27 cellular contexts compared by ENCODE assay signal in the genomic region with DNA sequence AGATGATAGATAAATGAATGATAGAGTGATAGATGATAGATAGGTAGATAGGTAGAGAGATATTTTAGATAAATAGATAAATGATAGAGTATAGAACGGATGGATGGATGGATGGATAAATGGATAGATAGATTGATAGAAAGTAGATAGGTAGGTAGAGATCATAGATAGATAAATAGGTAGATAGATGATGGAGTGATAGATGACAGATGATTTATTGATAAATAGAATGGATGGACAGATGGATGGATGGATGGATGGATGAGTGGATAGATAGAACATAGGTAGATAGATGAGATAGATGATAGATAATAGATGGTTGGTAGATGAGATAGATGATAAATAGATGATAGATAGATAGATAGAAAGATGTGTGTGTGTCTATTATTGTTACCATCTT. TPM values are rescaled to one million over a fixed set of nuclear protein-coding genes. Genes with fewer than 3 reads are reported as not detected.
"Had no signal": no experiment of that assay in that cellular context is flagged by ENCODE, and none has a peak within 500 bp of the region (broad histone marks: within the 10 kb centered on the region; RNA-seq: fewer than 3 reads in every experiment).

No MANE protein-coding gene starts in this region.

- ATAC-seq: effector memory CD8-positive, alpha-beta T cell; esophagus mucosa; gastrocnemius medialis; heart left ventricle; left cardiac atrium; left lung; left ventricle myocardium superior; lower lobe of right lung; mucosa of descending colon; naive thymus-derived CD8-positive, alpha-beta T cell had no signal

- H3K9me3 Mint-ChIP-seq: dendritic cell treated with granulocyte-macrophage colony-stimulating factor and Interleukin-4, amounts not matched to agents 40 ng/mL and 50 ng/mL, for 4 days; effector memory CD8-positive, alpha-beta T cell had no signal

- H3K4me3 Mint-ChIP-seq: dendritic cell treated with granulocyte-macrophage colony-stimulating factor and Interleukin-4, amounts not matched to agents 40 ng/mL and 50 ng/mL, for 4 days; effector memory CD8-positive, alpha-beta T cell; endodermal cell; mesothelial cell of epicardium; naive B cell; naive thymus-derived CD8-positive, alpha-beta T cell had no signal

- DNase-seq: colonic mucosa; cortex of kidney; effector CD8-positive, alpha-beta T cell; effector memory CD8-positive, alpha-beta T cell; endodermal cell; erythroblast; esophagus squamous epithelium; foreskin fibroblast; foreskin melanocyte; gastrocnemius medialis; heart left ventricle; hippocampal formation; left cardiac atrium; left lung; left ventricle myocardium superior; lower lobe of right lung; mesenchymal stem cell; mucosa of descending colon; naive B cell; naive thymus-derived CD8-positive, alpha-beta T cell had no signal

- H3K4me1 Mint-ChIP-seq: naive B cell; naive thymus-derived CD8-positive, alpha-beta T cell had no signal

- H3K4me3 ChIP-seq: colonic mucosa, esophagus squamous epithelium, gastrocnemius medialis, heart left ventricle, left lung, lower lobe of right lung, mucosa of descending colon had no signal

- H3K4me1 ChIP-seq: colonic mucosa, esophagus squamous epithelium, gastrocnemius medialis, heart left ventricle, left lung, lower lobe of right lung had no signal

- H3K36me3 Mint-ChIP-seq: naive B cell had no signal

- H3K27me3 ChIP-seq: colonic mucosa, esophagus squamous epithelium, gastrocnemius medialis, left lung had no signal

- H3K9me3 ChIP-seq: colonic mucosa, esophagus squamous epithelium, gastrocnemius medialis, heart left ventricle, left lung, lower lobe of right lung, mucosa of descending colon had no signal

- H3K27ac ChIP-seq: colonic mucosa, epithelial cell of prostate, esophagus squamous epithelium, gastrocnemius medialis, heart left ventricle, left lung, lower lobe of right lung had no signal

- H3K27me3 Mint-ChIP-seq: dendritic cell treated with granulocyte-macrophage colony-stimulating factor and Interleukin-4, amounts not matched to agents 40 ng/mL and 50 ng/mL, for 4 days had no signal

- H3K27ac Mint-ChIP-seq: dendritic cell treated with granulocyte-macrophage colony-stimulating factor and Interleukin-4, amounts not matched to agents 40 ng/mL and 50 ng/mL, for 4 days; effector memory CD8-positive, alpha-beta T cell; endodermal cell; mesothelial cell of epicardium; naive B cell; naive thymus-derived CD8-positive, alpha-beta T cell had no signal

- H3K36me3 ChIP-seq: colonic mucosa, esophagus squamous epithelium, gastrocnemius medialis, heart left ventricle, left lung, lower lobe of right lung had no signal

- FAIRE-seq: endometrium, islet of Langerhans, keratinocyte had no signal

RNA-seq across cellular contexts. Expression of a gene that starts 50.9 kb away (rescaled TPM):
- total RNA-seq: naive thymus-derived CD8-positive, alpha-beta T cell had no signal
- polyA plus RNA-seq: keratinocyte; naive thymus-derived CD8-positive, alpha-beta T cell had no signal
